In the genomic region with DNA sequence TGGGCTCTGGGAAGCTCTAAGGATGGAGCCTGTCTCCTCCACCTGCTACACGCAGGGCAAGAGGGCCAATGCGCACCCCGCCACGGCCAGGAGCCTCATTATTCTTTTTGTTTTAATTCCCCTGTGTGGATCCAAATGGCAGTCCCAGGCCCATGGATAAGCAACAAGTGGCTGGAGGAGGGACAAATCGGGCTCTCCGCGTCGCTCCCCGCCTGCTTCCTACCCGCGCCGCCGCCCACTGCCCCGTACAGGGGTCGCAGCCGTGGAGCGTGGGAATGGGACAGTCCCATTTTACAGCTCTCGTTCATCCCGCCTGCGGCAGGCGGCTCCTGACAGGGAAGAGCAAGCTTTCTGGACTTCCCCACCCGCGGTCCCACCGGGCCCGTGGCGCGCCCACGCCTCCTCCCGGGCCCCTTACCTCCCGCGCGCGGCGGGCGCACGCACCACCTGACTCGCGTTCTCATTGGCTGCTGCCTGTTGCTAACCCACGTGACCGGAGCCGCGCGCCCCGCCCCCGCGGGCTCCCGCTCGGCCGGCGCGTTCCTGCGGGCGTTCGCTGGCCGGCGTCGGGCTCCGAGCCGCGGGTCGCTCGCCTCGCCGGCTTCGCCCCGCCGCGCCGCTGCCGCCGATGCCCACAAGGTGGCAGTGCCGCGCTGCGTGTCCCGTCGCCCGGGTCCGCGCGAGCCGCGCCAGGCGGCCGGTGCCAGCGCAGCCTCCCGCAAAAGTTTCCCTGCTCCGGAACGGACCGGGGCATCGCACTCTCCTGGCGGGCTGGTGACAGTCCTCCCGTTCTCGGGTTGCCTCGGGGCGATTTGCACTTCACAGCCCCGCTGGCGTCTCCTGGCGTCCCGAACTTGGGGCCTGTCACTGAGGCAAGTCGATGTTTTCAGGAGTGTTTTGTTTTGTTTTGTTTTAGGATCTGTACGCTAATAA, we compare ENCODE assay signal across 8 cellular contexts.
A peak's percentile ranks its signal among the peaks of the same experiment; 100 is the strongest.
DNase-seq lines count a peak whose midpoint lies in the region; ATAC-seq and TF ChIP-seq lines count a peak whose summit lies in the region.

No MANE protein-coding gene starts in this region.

- H3K9me3 Mint-ChIP-seq in IgD-negative memory B cell = no peaks in the 10 kb centered on the region

- peak overlapping the region; percentile 72 to 93 (median 92) for H3K27ac Mint-ChIP-seq in IgD-negative memory B cell

- H3K9me3 ChIP-seq in PC-9 (ENCODE audit: insufficient read depth, low read depth) (no peaks in the 10 kb centered on the region), esophagus squamous epithelium (no peaks in the 10 kb centered on the region)

- H3K36me3 ChIP-seq in PC-9 (ENCODE audit: low read depth) (no peaks in the 10 kb centered on the region), esophagus squamous epithelium (no peaks in the 10 kb centered on the region)

- CTCF ChIA-PET in PC-9 (lab: Charles Lee) = interaction anchor here (0.6 to 1.5 kb wide), 3 partner anchors 26 to 500 kb away, joined by 3 to 6 read pairs (median 4); no protein-coding TSS in a partner anchor

- TF ChIP-seq POLR2A in esophagus squamous epithelium (IDR thresholded peaks at IDR 0.05) = peak in 3 of 4 donors; percentile 10 to 74 (median 53)

- POLR2A ChIA-PET in PC-9 (lab: Charles Lee; ENCODE audit: unreplicated experiment) = interaction anchor here (0.5 to 0.6 kb wide), 5 partner anchors 50 to 852 kb away, joined by 3 to 6 read pairs (median 4); no protein-coding TSS in a partner anchor

- ATAC-seq in GM21529 (IDR thresholded peaks at IDR 0.05; ENCODE audit: unreplicated experiment) = peak; percentile 91

- H3K9me2 ChIP-seq in PC-9 (ENCODE audit: insufficient read depth) = no peaks in the 10 kb centered on the region

- H2AFZ ChIP-seq in PC-9 = peak overlapping the region; percentile 100

- peak overlapping the region; percentile 51 for H3K27ac ChIP-seq in PC-9
- peak overlapping the region; percentile 78 to 91 (median 88) for H3K27ac ChIP-seq in esophagus squamous epithelium

- peaks cover 4% of the 10 kb centered on the region; the same call in 1 of the 2 replicates for H3F3A ChIP-seq in PC-9 (ENCODE audit: insufficient read depth, low read depth)

- H3K36me3 Mint-ChIP-seq in IgD-negative memory B cell = no peaks in the 10 kb centered on the region

- no peaks in the 10 kb centered on the region for H3K79me2 ChIP-seq in PC-9 (ENCODE audit: low read depth)

- H4K20me1 ChIP-seq in PC-9 (ENCODE audit: insufficient read depth) = no peaks in the 10 kb centered on the region

- peak overlapping the region; percentile 86 to 95 (median 91) for H3K4me3 Mint-ChIP-seq in IgD-negative memory B cell

- no peak for TF ChIP-seq CTCF in PC-9 (conservative IDR thresholded peaks at IDR 0.05)
- TF ChIP-seq CTCF in esophagus squamous epithelium (IDR thresholded peaks at IDR 0.05) = peak; percentile 29 to 99 (median 95)

- H3K27me3 ChIP-seq in PC-9 (ENCODE audit: insufficient read depth, low read depth) (no peaks in the 10 kb centered on the region), esophagus squamous epithelium (no peaks in the 10 kb centered on the region)

- H3K4me2 ChIP-seq in PC-9 = peak overlapping the region; percentile 95

- TSS peak; percentile 83 for BruUV-seq in PC-9 (replicated peaks; lab: Mats Ljungman, UMichigan)

- peaks cover 9 to 23% (median 14%) of the 10 kb centered on the region in 3 donors for H3K4me1 Mint-ChIP-seq in IgD-negative memory B cell

- 5 to 10% methylated on average over 5 to 16 of the region's 101 CpGs for WGBS in esophagus squamous epithelium, 2 donors

- H3K4me3 ChIP-seq in PC-9 (peak overlapping the region; percentile 96), esophagus squamous epithelium (peak overlapping the region; percentile 49 to 83 (median 78))

- H3K27me3 Mint-ChIP-seq in IgD-negative memory B cell = peaks cover 1% of the 10 kb centered on the region

- H3K4me1 ChIP-seq in PC-9 (replicated peaks; ENCODE audit: insufficient read depth) (peaks cover 14% of the 10 kb centered on the region), esophagus squamous epithelium (peaks cover 7 to 25% (median 17%) of the 10 kb centered on the region in 3 donors)

- DNase-seq in DMS53 treated with DMSO at 0.1 percent for 48 hours (lab: John Stamatoyannopoulos, UW; ENCODE audit: unreplicated experiment) = peak; percentile 87
- peak; percentile 67 to 97 for DNase-seq in PC-9
- DNase-seq in activated T-cell treated with anti-CD3 and anti-CD28 coated beads, Interleukin-2, amount 50 U/mL, for 48 hours = peak; percentile 94 to 96
- peak; percentile 49 for DNase-seq in esophagus squamous epithelium (lab: John Stamatoyannopoulos, UW)
- peak; percentile 90 for DNase-seq in myocyte (ENCODE audit: low read depth)
- peak; percentile 79 to 90 for DNase-seq in stimulated activated CD8-positive, alpha-beta memory T cell treated with anti-CD3 and anti-CD28 coated beads, Interleukin-7, amount 100 ng/mL, for 4 hours (ENCODE audit: low read depth in 2 of 2)

- intact Hi-C loops in PC-9 (cut with micrococcal nuclease; ENCODE audit: unreplicated experiment) (loop anchor here (1.0 to 10.0 kb wide), 9 partner anchors 164 to 1280 kb away; partner anchors contain the start of gene JARID2), esophagus squamous epithelium (cut with DNase I) (loop anchor here (10.0 kb wide), 1 partner anchor 1034 kb away; the partner anchor contains the start of gene JARID2)

Comparison
In these comparisons a context has a peak if more than half of its experiments do, and no peak if none do; other contexts are left out.
1. Peak in every context shown above with its lines: DNase-seq, ATAC-seq, H3K4me3 ChIP-seq and H3K27ac ChIP-seq.